ENCODE assay signal across 8 cellular contexts in the genomic region with DNA sequence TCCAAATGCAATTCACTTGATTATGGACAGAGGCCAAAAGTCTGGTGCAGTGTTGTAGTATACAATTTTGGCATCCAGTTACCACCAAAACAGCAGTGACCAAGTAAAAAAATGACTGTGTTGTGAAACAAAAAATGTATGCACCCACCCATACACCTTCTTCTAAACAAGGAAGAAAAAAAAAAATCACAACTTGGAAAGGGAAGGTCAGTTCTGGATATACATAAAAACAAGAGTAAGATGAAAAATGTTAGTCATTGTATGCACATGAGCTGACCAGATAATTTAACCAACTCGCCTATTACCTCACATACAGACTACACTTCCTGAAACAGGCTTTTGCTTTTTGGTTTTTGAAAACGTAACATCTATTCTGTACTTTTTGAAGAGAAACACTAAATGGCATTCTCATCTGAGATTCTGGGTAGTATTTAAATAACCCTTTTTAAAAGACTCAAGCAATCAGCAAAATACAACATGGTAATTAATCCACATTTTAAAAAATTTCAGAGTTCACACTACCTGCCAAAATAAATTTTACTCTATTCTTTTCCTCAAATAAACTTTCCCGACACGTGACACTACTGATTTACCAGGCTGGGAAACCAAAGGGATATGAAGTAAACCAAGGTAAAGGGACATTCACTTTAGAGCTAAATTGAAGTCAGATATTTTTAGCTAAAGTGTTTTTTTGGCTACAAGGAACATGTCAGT.
A peak's percentile ranks its signal among the peaks of the same experiment; 100 is the strongest.
DNase-seq lines count a peak whose midpoint lies in the region; ATAC-seq and TF ChIP-seq lines count a peak whose summit lies in the region.

No MANE protein-coding gene starts in this region.

- peak overlapping the region in 10 of 11 experiments; percentile 97 to 100 (median 99); a peak in 21 of 22 replicates for H3K27ac ChIP-seq in BLaER1 treated with 17β-estradiol and CSF1 and Interleukin-3, amounts not matched to agents 10 nM and 100 nM

- peak overlapping the region; percentile 83 to 97 (median 90) for H3K4me3 ChIP-seq in BLaER1 treated with 17β-estradiol and CSF1 and Interleukin-3, amounts not matched to agents 10 nM and 100 nM
- peak overlapping the region; percentile 91 for H3K4me3 ChIP-seq in adipocyte (ENCODE audit: low read length)

- H3K4me1 ChIP-seq in BLaER1 treated with 17β-estradiol and CSF1 and Interleukin-3, amounts not matched to agents 10 nM and 100 nM: peaks cover 46 to 76% (median 57%) of the 10 kb centered on the region in 10 experiments
- H3K4me1 ChIP-seq in adipocyte (ENCODE audit: control insufficient read depth, insufficient read depth, low read length): peaks cover 22% of the 10 kb centered on the region

- H3K9me3 ChIP-seq in BLaER1 treated with 17β-estradiol and CSF1 and Interleukin-3, amounts not matched to agents 10 nM and 100 nM (replicated peaks in 1 of 11): no peaks in the 10 kb centered on the region
- no peaks in the 10 kb centered on the region for H3K9me3 ChIP-seq in adipocyte (ENCODE audit: control insufficient read depth, low read length)

- peak overlapping the region; percentile 78 to 97 (median 86) for H3K4me2 ChIP-seq in BLaER1 treated with 17β-estradiol and CSF1 and Interleukin-3, amounts not matched to agents 10 nM and 100 nM

- peak overlapping the region; percentile 98 to 100 (median 99); a peak in 21 of 22 replicates for H3K9ac ChIP-seq in BLaER1 treated with 17β-estradiol and CSF1 and Interleukin-3, amounts not matched to agents 10 nM and 100 nM
- H3K9ac ChIP-seq in adipocyte (ENCODE audit: low read length): peak overlapping the region; percentile 93

- no peaks in the 10 kb centered on the region for H3K27me3 ChIP-seq in BLaER1 treated with 17β-estradiol and CSF1 and Interleukin-3, amounts not matched to agents 10 nM and 100 nM
- H3K27me3 ChIP-seq in adipocyte (replicated peaks; ENCODE audit: control insufficient read depth, insufficient read depth, low read length): no peaks in the 10 kb centered on the region

- in situ Hi-C loops in KBM-7 (cut with MboI; ENCODE audit: low pct_unique_long_range_greater_than_20kb, low sequenced_read_pairs): no loop called here

- no peak for TF ChIP-seq CTCF in GM20000 (IDR thresholded peaks at IDR 0.05; ENCODE audit: extremely low read depth, missing control alignments)

- H3K36me3 ChIP-seq in BLaER1 treated with 17β-estradiol and CSF1 and Interleukin-3, amounts not matched to agents 10 nM and 100 nM: peaks cover 0 to 12% (median 0%) of the 10 kb centered on the region in 11 experiments; a peak in 2 of 22 replicates
- no peaks in the 10 kb centered on the region for H3K36me3 ChIP-seq in adipocyte (ENCODE audit: control insufficient read depth, insufficient read depth, low read length, severe bottlenecking)

- ATAC-seq in GM18858 (IDR thresholded peaks at IDR 0.05; ENCODE audit: unreplicated experiment) (no peak), HG03378 (IDR thresholded peaks at IDR 0.05; ENCODE audit: unreplicated experiment) (no peak), HG03439 (IDR thresholded peaks at IDR 0.05; ENCODE audit: unreplicated experiment) (no peak)

- H4K20me1 ChIP-seq in BLaER1 treated with 17β-estradiol and CSF1 and Interleukin-3, amounts not matched to agents 10 nM and 100 nM: peaks cover 36 to 64% (median 57%) of the 10 kb centered on the region in 11 experiments; a peak in 20 of 22 replicates

- peak; percentile 33 for DNase-seq in KBM-7
- peak; percentile 68 for DNase-seq in adipocyte (ENCODE audit: low read depth)
- peak; percentile 35 for DNase-seq in medulla oblongata (ENCODE audit: extremely low spot score)
- no peak for DNase-seq in GM20000 (ENCODE audit: low spot score)
